ENCODE assay signal across 24 cellular contexts in the genomic region with DNA sequence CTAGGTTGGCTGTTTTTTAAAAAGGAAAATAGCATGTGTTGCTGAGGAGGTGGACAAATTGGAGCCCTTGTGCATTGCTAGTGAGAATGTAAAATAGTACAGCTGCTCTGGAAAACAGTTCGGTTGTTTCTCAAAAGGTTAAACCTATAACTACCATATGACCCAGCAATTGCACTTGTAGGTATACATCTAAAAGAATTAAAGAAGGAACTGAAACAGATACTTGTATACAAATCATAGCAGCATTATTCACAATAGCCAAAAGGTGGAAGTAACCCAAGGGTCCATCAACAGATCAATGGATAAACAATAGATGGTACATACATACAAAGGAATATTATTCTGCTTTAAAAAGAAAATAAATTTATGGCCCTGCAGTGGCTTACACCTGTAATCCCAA.
DNase-seq lines count a peak whose midpoint lies in the region; ATAC-seq, FAIRE-seq and TF ChIP-seq lines count a peak whose summit lies in the region.
"Had no signal": no experiment of that assay in that cellular context is flagged by ENCODE, and none has a peak within 500 bp of the region (broad histone marks: within the 10 kb centered on the region; RNA-seq: fewer than 3 reads in every experiment).

No MANE protein-coding gene starts in this region.

- CTCF ChIA-PET in GM12878 (lab: Yijun Ruan, JAX), result no interaction called here

- ATAC-seq in GM21723 (IDR thresholded peaks at IDR 0.05; ENCODE audit: unreplicated experiment) (peak; percentile 66), GM12878 (peak; percentile 64), GM18873 (IDR thresholded peaks at IDR 0.05; ENCODE audit: low FRiP score, unreplicated experiment) (no peak)
- ATAC-seq: A549 had no signal

- RAD21 ChIA-PET in GM12878 (lab: Charles Lee; ENCODE audit: unreplicated experiment), result no interaction called here

- no peak overlapping the region for H2AFZ ChIP-seq in GM12878 (ENCODE audit: control insufficient read depth, low read depth, low read length)
- H2AFZ ChIP-seq: GM23248 had no signal

- H3K27ac ChIP-seq in GM12878 (ENCODE audit: control insufficient read depth, insufficient read depth), result no peak overlapping the region
- H3K27ac ChIP-seq: A549; BLaER1 treated with 17β-estradiol and CSF1 and Interleukin-3, amounts not matched to agents 10 nM and 100 nM; GM23248 had no signal

- peaks cover 5% of the 10 kb centered on the region for H3K4me1 ChIP-seq in GM12878 (ENCODE audit: control insufficient read depth, insufficient read depth, low read length)
- H3K4me1 ChIP-seq: A549; BE2C; BLaER1 treated with 17β-estradiol and CSF1 and Interleukin-3, amounts not matched to agents 10 nM and 100 nM had no signal

- no TSS peak for BruUV-seq in GM12878 (replicated peaks; lab: Mats Ljungman, UMichigan)

- 85% methylated on average over 1 of the region's 1 CpG for WGBS in GM12878 (ENCODE audit: insufficient coverage, insufficient replicate concordance, low lambda C conversion rate, missing lambda C conversion rate)

- FAIRE-seq in GM12891 (lab: Jason Lieb, UNC), result peak; percentile 33
- no peak for FAIRE-seq in GM12878 (lab: Jason Lieb, UNC)
- FAIRE-seq: D721Med, GM19239, H1 had no signal

- intact Hi-C loops in GM12878 (cut with micrococcal nuclease; ENCODE audit: unreplicated experiment), result no loop called here

- TF ChIP-seq POLR2A in GM12891 (IDR thresholded peaks at IDR 0.05; ENCODE audit: low read depth, low read length) (no peak), GM12878 (IDR thresholded peaks at IDR 0.05; ENCODE audit: low read depth, low read length) (no peak)

- TF ChIP-seq EP300 in GM12878 (IDR thresholded peaks at IDR 0.05; ENCODE audit: borderline replicate concordance in 1 of 2, control insufficient read depth in 1 of 2, low read depth in 2 of 2, low read length in 2 of 2), result no peak

- no peak for TF ChIP-seq CTCF in GM12878 (IDR thresholded peaks at IDR 0.05 in 2 of 3, conservative IDR thresholded peaks at IDR 0.05 in 1 of 3; ENCODE audit: control insufficient read depth in 2 of 3, extremely low read depth in 1 of 3, insufficient read depth in 1 of 3, low read depth in 3 of 3, low read length in 3 of 3)

- H3K79me2 ChIP-seq in GM12878 (ENCODE audit: control insufficient read depth, insufficient read depth, low read length), result no peaks in the 10 kb centered on the region

- H3K9ac ChIP-seq in GM12878 (ENCODE audit: control insufficient read depth, insufficient read depth, low read length), result no peak overlapping the region
- H3K9ac ChIP-seq: BLaER1 treated with 17β-estradiol and CSF1 and Interleukin-3, amounts not matched to agents 10 nM and 100 nM; GM23248 had no signal

- no peaks in the 10 kb centered on the region for H3K9me3 ChIP-seq in GM12878 (replicated peaks; ENCODE audit: control insufficient read depth, insufficient read depth, low read length)
- H3K9me3 ChIP-seq: A549; BE2C; BLaER1 treated with 17β-estradiol and CSF1 and Interleukin-3, amounts not matched to agents 10 nM and 100 nM had no signal

- no peak for TF ChIP-seq RAD21 in GM12878 (IDR thresholded peaks at IDR 0.05; ENCODE audit: insufficient read depth, low read depth, low read length)

- in situ Hi-C loops in GM12878 (cut with MboI), result no loop called here

- H4K20me1 ChIP-seq in GM12878 (ENCODE audit: control insufficient read depth, insufficient read depth), result no peaks in the 10 kb centered on the region
- H4K20me1 ChIP-seq: BLaER1 treated with 17β-estradiol and CSF1 and Interleukin-3, amounts not matched to agents 10 nM and 100 nM had no signal

- no peaks in the 10 kb centered on the region for H3K27me3 ChIP-seq in GM12878 (replicated peaks in 1 of 2; ENCODE audit: control insufficient read depth in 2 of 2, insufficient read depth in 2 of 2, low read length in 1 of 2)
- H3K27me3 ChIP-seq: BE2C; BLaER1 treated with 17β-estradiol and CSF1 and Interleukin-3, amounts not matched to agents 10 nM and 100 nM had no signal

- SMC1A ChIA-PET in GM12878 (lab: Charles Lee; ENCODE audit: uncharacterized antibody, unreplicated experiment), result no interaction called here

- H3K4me3 ChIP-seq in GM12878, result no peak overlapping the region
- H3K4me3 ChIP-seq: A549; BLaER1 treated with 17β-estradiol and CSF1 and Interleukin-3, amounts not matched to agents 10 nM and 100 nM; GM23248 had no signal

- DNase-seq in GM12891 (ENCODE audit: insufficient read length, low spot score), result no peak
- no peak for DNase-seq in GM12878 (ENCODE audit: low read depth, low spot score)
- no peak for DNase-seq in NK-92 (lab: John Stamatoyannopoulos, UW; ENCODE audit: unreplicated experiment)
- no peak for DNase-seq in globus pallidus (ENCODE audit: low spot score)
- DNase-seq: 8988T; ACHN; AML-193; BE2C; CD4-positive, alpha-beta T cell; CD8-positive, alpha-beta memory T cell; DMS 273 treated with DMSO at 0.1 percent for 48 hours; DMS79; EL; GDM1; GM23248; H7; HCEC 1CT had no signal

- H3K4me2 ChIP-seq in GM12878 (ENCODE audit: control insufficient read depth, insufficient read depth), result no peak overlapping the region
- H3K4me2 ChIP-seq: A549; BLaER1 treated with 17β-estradiol and CSF1 and Interleukin-3, amounts not matched to agents 10 nM and 100 nM had no signal

- H3K36me3 ChIP-seq in GM12878 (ENCODE audit: control insufficient read depth in 2 of 2, insufficient read depth in 2 of 2, low read length in 1 of 2), result no peaks in the 10 kb centered on the region; a peak in 1 of 4 replicates
- H3K36me3 ChIP-seq: BE2C had no signal

- POLR2A ChIA-PET in GM12878 (lab: Charles Lee), result no interaction called here

TF ChIP-seq in GM12891, 5 proteins besides CTCF, POLR2A, EP300 and RAD21:
- TF ChIP-seq SPI1 (IDR thresholded peaks at IDR 0.05; ENCODE audit: low read depth, low read length), result peak; percentile 82
- no peak for TF ChIP-seq PAX5 (IDR thresholded peaks at IDR 0.05; ENCODE audit: insufficient read depth, low read length, severe bottlenecking)

TF ChIP-seq in GM12878, 131 proteins besides CTCF, POLR2A, EP300 and RAD21:
- TF ChIP-seq KAT2A (conservative IDR thresholded peaks at IDR 0.05; ENCODE audit: control insufficient read depth, low read depth, low read length), result no peak
- peak; percentile 60; the same call in 1 of the 2 replicates for TF ChIP-seq SPI1 (IDR thresholded peaks at IDR 0.05; ENCODE audit: borderline replicate concordance, insufficient read depth, low read depth, low read length)
- no peak for TF ChIP-seq PAX5 (IDR thresholded peaks at IDR 0.05; ENCODE audit: borderline replicate concordance, low read depth, low read length)
- no peak for TF ChIP-seq DPF2 (IDR thresholded peaks at IDR 0.05)
